Comparison of ENCODE assay signal across 2 cellular contexts in the genomic region with DNA sequence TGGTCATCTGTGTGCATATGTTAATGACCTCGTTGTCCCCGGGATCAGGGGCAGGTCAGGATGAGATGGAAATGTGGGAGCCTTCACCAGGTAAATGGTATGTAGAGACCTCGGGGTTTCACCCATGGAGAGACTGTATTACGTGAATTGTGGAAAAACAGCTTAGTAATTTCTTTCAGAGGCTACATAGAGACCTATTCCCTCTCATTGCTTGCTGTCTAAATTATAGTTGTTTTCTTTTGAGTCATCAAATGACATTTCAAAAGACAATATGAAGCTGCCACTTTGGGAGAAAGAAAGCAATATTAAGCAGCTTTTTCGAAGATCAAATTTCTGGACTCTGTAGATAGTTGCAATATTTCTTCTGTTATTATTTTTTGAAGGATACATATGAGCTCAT.
TF ChIP-seq lines count a peak whose summit lies in the region.

No MANE protein-coding gene starts in this region.

TF ChIP-seq in GM12878, 131 proteins besides CTCF, POLR2A, EP300 and RAD21:
- TF ChIP-seq EED (IDR thresholded peaks at IDR 0.05; ENCODE audit: low read depth), result 0 out of 2 replicates have a peak, but pooled peaks have one; percentile 27
- peak in 1 of 2 experiments; percentile 13; a peak in 1 of 4 replicates for TF ChIP-seq IKZF2 (IDR thresholded peaks at IDR 0.05)
- TF ChIP-seq, protein P1, sequence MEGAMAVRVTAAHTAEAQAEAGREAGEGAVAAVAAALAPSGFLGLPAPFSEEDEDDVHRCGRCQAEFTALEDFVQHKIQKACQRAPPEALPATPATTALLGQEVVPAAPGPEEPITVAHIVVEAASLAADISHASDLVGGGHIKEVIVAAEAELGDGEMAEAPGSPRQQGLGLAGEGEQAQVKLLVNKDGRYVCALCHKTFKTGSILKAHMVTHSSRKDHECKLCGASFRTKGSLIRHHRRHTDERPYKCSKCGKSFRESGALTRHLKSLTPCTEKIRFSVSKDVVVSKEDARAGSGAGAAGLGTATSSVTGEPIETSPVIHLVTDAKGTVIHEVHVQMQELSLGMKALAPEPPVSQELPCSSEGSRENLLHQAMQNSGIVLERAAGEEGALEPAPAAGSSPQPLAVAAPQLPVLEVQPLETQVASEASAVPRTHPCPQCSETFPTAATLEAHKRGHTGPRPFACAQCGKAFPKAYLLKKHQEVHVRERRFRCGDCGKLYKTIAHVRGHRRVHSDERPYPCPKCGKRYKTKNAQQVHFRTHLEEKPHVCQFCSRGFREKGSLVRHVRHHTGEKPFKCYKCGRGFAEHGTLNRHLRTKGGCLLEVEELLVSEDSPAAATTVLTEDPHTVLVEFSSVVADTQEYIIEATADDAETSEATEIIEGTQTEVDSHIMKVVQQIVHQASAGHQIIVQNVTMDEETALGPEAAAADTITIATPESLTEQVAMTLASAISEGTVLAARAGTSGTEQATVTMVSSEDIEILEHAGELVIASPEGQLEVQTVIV (IDR thresholded peaks at IDR 0.05; ENCODE audit: borderline replicate concordance, partially characterized antibody), result no peak
- peak; percentile 75 for TF ChIP-seq JUNB (IDR thresholded peaks at IDR 0.05)

TF ChIP-seq in endothelial cell of umbilical vein, 7 proteins besides CTCF, POLR2A, EP300 and RAD21:
- TF ChIP-seq POLR2AphosphoS5 (IDR thresholded peaks at IDR 0.05; ENCODE audit: insufficient read depth, low read depth, low read length) (no peak), GATA2 (IDR thresholded peaks at IDR 0.05; ENCODE audit: insufficient read depth, insufficient read length, low read depth, low read length) (no peak), MYC (IDR thresholded peaks at IDR 0.05; ENCODE audit: low read depth, low read length) (no peak), FOS (IDR thresholded peaks at IDR 0.05; ENCODE audit: borderline replicate concordance, insufficient read depth, low read length) (no peak), JUN (IDR thresholded peaks at IDR 0.05; ENCODE audit: borderline replicate concordance, insufficient read depth, insufficient read length, low read depth) (no peak), EZH2 (IDR thresholded peaks at IDR 0.05; ENCODE audit: borderline replicate concordance, low read depth, low read length, severe bottlenecking) (no peak)
- TF ChIP-seq, protein P2, sequence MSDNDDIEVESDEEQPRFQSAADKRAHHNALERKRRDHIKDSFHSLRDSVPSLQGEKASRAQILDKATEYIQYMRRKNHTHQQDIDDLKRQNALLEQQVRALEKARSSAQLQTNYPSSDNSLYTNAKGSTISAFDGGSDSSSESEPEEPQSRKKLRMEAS (IDR thresholded peaks at IDR 0.05; ENCODE audit: insufficient read depth, insufficient read length), result no peak
